In the genomic region with DNA sequence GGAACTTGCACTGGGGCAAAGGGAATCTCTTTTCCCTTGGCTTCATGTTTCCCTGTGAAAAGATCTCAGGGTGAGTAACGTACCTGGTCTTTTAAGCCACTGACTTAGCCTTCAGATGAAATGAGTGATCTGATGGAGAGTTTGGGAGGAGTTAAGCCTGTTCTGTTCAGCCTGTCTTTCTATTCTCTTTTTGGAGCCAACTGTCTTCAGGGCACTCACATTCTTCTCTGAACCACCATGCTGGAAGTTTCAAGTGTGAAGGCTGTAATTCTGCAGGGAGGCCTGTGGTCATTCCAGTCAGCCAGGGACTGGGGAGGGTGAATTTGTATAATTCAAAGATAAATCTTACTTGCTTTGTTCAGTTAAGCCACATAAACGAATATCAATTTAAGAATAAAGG, we compare ENCODE assay signal across 20 cellular contexts.
DNase-seq lines count a peak whose midpoint lies in the region; ATAC-seq, FAIRE-seq and TF ChIP-seq lines count a peak whose summit lies in the region.
"Had no signal": no experiment of that assay in that cellular context is flagged by ENCODE, and none has a peak within 500 bp of the region (broad histone marks: within the 10 kb centered on the region; RNA-seq: fewer than 3 reads in every experiment).

No MANE protein-coding gene starts in this region.

- no peak for ATAC-seq in GM19023 (IDR thresholded peaks at IDR 0.05; ENCODE audit: unreplicated experiment)
- ATAC-seq: K562 had no signal

- no peak overlapping the region for H2BK120ac ChIP-seq in H1 (replicated peaks; ENCODE audit: low read depth, low read length)

- no peaks in the 10 kb centered on the region for H3K27me3 Mint-ChIP-seq in neural crest cell (ENCODE audit: low read depth)
- H3K27me3 Mint-ChIP-seq: CD4-positive, CD25-positive, alpha-beta regulatory T cell; CD8-positive, alpha-beta memory T cell had no signal

- peaks cover 13% of the 10 kb centered on the region for H3K9me3 Mint-ChIP-seq in neural crest cell

- H3K18ac ChIP-seq in H1 (ENCODE audit: extremely low read depth, low read length): no peak overlapping the region

- no peak overlapping the region for H3K9ac ChIP-seq in H1 (replicated peaks in 1 of 4; ENCODE audit: extremely low read depth in 1 of 4, low read depth in 3 of 4, low read length in 3 of 4)

- H2AK5ac ChIP-seq in H1 (ENCODE audit: low read depth, low read length): no peak overlapping the region

- CTCF ChIA-PET in H1 (lab: Charles Lee; ENCODE audit: partially characterized antibody): no interaction called here

- no peak overlapping the region for H2BK20ac ChIP-seq in H1 (ENCODE audit: low read length)

- TF ChIP-seq POLR2A in H1 (IDR thresholded peaks at IDR 0.05; ENCODE audit: control extremely low read depth in 1 of 2, low read depth in 2 of 2, low read length in 2 of 2): no peak

- no peak for FAIRE-seq in H1 (lab: Jason Lieb, UNC)
- FAIRE-seq: A204.1, GM12891, HTR-8/SVneo, K562 had no signal

- H3K27ac ChIP-seq in H1 (ENCODE audit: low read depth, low read length) (no peak overlapping the region), mesodermal cell (ENCODE audit: low read depth, low read length, severe bottlenecking) (peak overlapping the region; percentile 66)

- no peak overlapping the region for H4K8ac ChIP-seq in H1 (ENCODE audit: extremely low read depth, insufficient read depth, low read length)

- no peaks in the 10 kb centered on the region for H4K20me1 ChIP-seq in H1 (replicated peaks in 1 of 2; ENCODE audit: control insufficient read depth in 1 of 2, insufficient read depth in 2 of 2, low read length in 2 of 2)

- H2BK5ac ChIP-seq in H1 (ENCODE audit: low read depth, low read length): no peak overlapping the region

- TF ChIP-seq CTCF in H1 (IDR thresholded peaks at IDR 0.05; ENCODE audit: control extremely low read depth in 1 of 3, insufficient read depth in 1 of 3, low read depth in 1 of 3, low read length in 3 of 3) (no peak), neural crest cell (conservative IDR thresholded peaks at IDR 0.05) (no peak)

- WGBS in H1 (ENCODE audit: extremely low coverage in 1 of 2, insufficient coverage in 1 of 2, insufficient read length in 1 of 2, insufficient replicate concordance in 2 of 2, low coverage in 1 of 2, low lambda C conversion rate in 2 of 2, missing lambda C conversion rate in 1 of 2), 2 experiments: 74% methylated on average over 2 of the region's 2 CpGs; no CpG with 5 or more reads in 1 of the 2 experiments
- WGBS in mesodermal cell (ENCODE audit: insufficient coverage in 2 of 2), 2 experiments: 100% methylated on average over 1 of the region's 2 CpGs; no CpG with 5 or more reads in 1 of the 2 experiments

- no peak overlapping the region for H4K91ac ChIP-seq in H1 (replicated peaks; ENCODE audit: insufficient read length, low read length)

- no peak overlapping the region for H3K56ac ChIP-seq in H1 (replicated peaks; ENCODE audit: insufficient read length, low read depth, low read length)

- no peak for TF ChIP-seq RAD21 in H1 (IDR thresholded peaks at IDR 0.05 in 1 of 2, conservative IDR thresholded peaks at IDR 0.05 in 1 of 2; ENCODE audit: low read depth in 2 of 2, low read length in 2 of 2)

- no peak overlapping the region for H2BK15ac ChIP-seq in H1 (ENCODE audit: low read length)

- peak overlapping the region; percentile 92 for H3K27ac Mint-ChIP-seq in neural crest cell (ENCODE audit: unreplicated experiment)
- H3K27ac Mint-ChIP-seq: CD4-positive, CD25-positive, alpha-beta regulatory T cell; CD8-positive, alpha-beta memory T cell; H9 had no signal

- H3K14ac ChIP-seq in H1 (ENCODE audit: insufficient read length): no peak overlapping the region

- no peaks in the 10 kb centered on the region for H3K27me3 ChIP-seq in H1 (replicated peaks in 1 of 4; ENCODE audit: control insufficient read depth in 3 of 4, extremely low read depth in 1 of 4, insufficient read depth in 3 of 4, low read length in 3 of 4)
- H3K27me3 ChIP-seq: BE2C had no signal

- H3K4me1 ChIP-seq in H1 (replicated peaks in 1 of 4; ENCODE audit: control insufficient read depth in 3 of 4, insufficient read depth in 4 of 4, low read length in 3 of 4) (no peaks in the 10 kb centered on the region), mesodermal cell (ENCODE audit: control insufficient read depth, insufficient read depth, low read length, poor library complexity, severe bottlenecking) (peaks cover 19% of the 10 kb centered on the region)
- H3K4me1 ChIP-seq: Caco-2 had no signal

- H3K4me3 ChIP-seq in H1 (ENCODE audit: extremely low read depth in 1 of 4, insufficient read depth in 2 of 4, low read depth in 3 of 4, low read length in 4 of 4): no peak overlapping the region
- no peak overlapping the region for H3K4me3 ChIP-seq in mesodermal cell (ENCODE audit: extremely low read depth, insufficient read depth, low read length, poor library complexity, severe bottlenecking)
- H3K4me3 ChIP-seq: K562 had no signal

- H3K4me1 Mint-ChIP-seq in neural crest cell: peaks cover 46% of the 10 kb centered on the region
- H3K4me1 Mint-ChIP-seq: CD4-positive, CD25-positive, alpha-beta regulatory T cell; CD8-positive, alpha-beta memory T cell had no signal

- no peak overlapping the region for H3K4ac ChIP-seq in H1 (replicated peaks; ENCODE audit: insufficient read length, low read depth, low read length)

- H3K79me2 ChIP-seq in H1 (ENCODE audit: control insufficient read depth in 1 of 2, insufficient read depth in 2 of 2, low read length in 2 of 2): no peaks in the 10 kb centered on the region

- DNase-seq in H1 (ENCODE audit: low read depth in 1 of 2, low spot score in 2 of 2) (no peak), neural crest cell (ENCODE audit: low read depth, low spot score) (no peak), COLO668 (lab: John Stamatoyannopoulos, UW; ENCODE audit: unreplicated experiment) (no peak)
- no peak for DNase-seq in effector CD8-positive, alpha-beta T cell (lab: John Stamatoyannopoulos, UW)
- DNase-seq: ACHN; BE2C; C1 segment of cervical spinal cord; Caco-2; CD4-positive, CD25-positive, alpha-beta regulatory T cell; CD8-positive, alpha-beta memory T cell; DMS79 treated with DMSO at 0.1 percent for 48 hours; GOT3; H9; IMR-90 had no signal

- H3K4me3 Mint-ChIP-seq in neural crest cell: peak overlapping the region; percentile 31
- H3K4me3 Mint-ChIP-seq: CD4-positive, CD25-positive, alpha-beta regulatory T cell; CD8-positive, alpha-beta memory T cell; H9 had no signal

- H3K9me3 ChIP-seq in H1 (ENCODE audit: insufficient read depth in 2 of 2, low read depth in 1 of 2, low read length in 1 of 2) (no peaks in the 10 kb centered on the region), mesodermal cell (ENCODE audit: control insufficient read depth, low read length) (peaks cover 7% of the 10 kb centered on the region)
- H3K9me3 ChIP-seq: BE2C, Caco-2 had no signal

- no peak overlapping the region for H2BK12ac ChIP-seq in H1 (ENCODE audit: low read depth, low read length)

- H3K36me3 ChIP-seq in H1 (ENCODE audit: control insufficient read depth in 2 of 4, insufficient read depth in 4 of 4, low read length in 3 of 4) (no peaks in the 10 kb centered on the region), mesodermal cell (ENCODE audit: control insufficient read depth, insufficient read depth, low read length) (no peaks in the 10 kb centered on the region)
- H3K36me3 ChIP-seq: BE2C had no signal

- 0 out of 2 replicates have a peak overlapping the region, but pooled peaks have one; percentile 81 for H2AFZ ChIP-seq in H1 (ENCODE audit: low read length)

- no peak for TF ChIP-seq EP300 in H1 (IDR thresholded peaks at IDR 0.05; ENCODE audit: borderline replicate concordance in 1 of 2, low read depth in 2 of 2, low read length in 2 of 2)

- POLR2A ChIA-PET in H1 (lab: Charles Lee; ENCODE audit: partially characterized antibody): no interaction called here

- H3K36me3 Mint-ChIP-seq in neural crest cell (ENCODE audit: low read depth): peaks cover 9% of the 10 kb centered on the region
- H3K36me3 Mint-ChIP-seq: CD4-positive, CD25-positive, alpha-beta regulatory T cell; CD8-positive, alpha-beta memory T cell had no signal

- no peak overlapping the region for H3K23ac ChIP-seq in H1 (ENCODE audit: insufficient read length)

- no peak overlapping the region for H3K4me2 ChIP-seq in H1 (ENCODE audit: insufficient read depth in 1 of 2, low read depth in 2 of 2, low read length in 2 of 2)

- no peak overlapping the region for H4K5ac ChIP-seq in H1 (ENCODE audit: insufficient read length, low read depth, low read length)

- no peaks in the 10 kb centered on the region for H3K79me1 ChIP-seq in H1 (ENCODE audit: low read depth, low read length)

- H3K23me2 ChIP-seq in H1 (ENCODE audit: low read depth, low read length): no peaks in the 10 kb centered on the region

TF ChIP-seq in H1, 55 proteins besides CTCF, POLR2A, EP300 and RAD21:
- no peak for TF ChIP-seq RXRA (IDR thresholded peaks at IDR 0.05; ENCODE audit: insufficient read depth, low read depth, low read length)
- TF ChIP-seq CBX8 (IDR thresholded peaks at IDR 0.05; ENCODE audit: borderline replicate concordance, low read depth, low read length): no peak
- TF ChIP-seq SUZ12 (IDR thresholded peaks at IDR 0.05; ENCODE audit: low read length): no peak
- TF ChIP-seq HDAC2 (IDR thresholded peaks at IDR 0.05; ENCODE audit: borderline replicate concordance in 1 of 2, low read depth in 2 of 2, low read length in 2 of 2): no peak
- no peak for TF ChIP-seq HDAC6 (IDR thresholded peaks at IDR 0.05; ENCODE audit: low read depth, low read length)
- no peak for TF ChIP-seq SIX5 (IDR thresholded peaks at IDR 0.05; ENCODE audit: low read depth, low read length)
- no peak for TF ChIP-seq SP4 (IDR thresholded peaks at IDR 0.05; ENCODE audit: low read length)
- TF ChIP-seq POU5F1 (IDR thresholded peaks at IDR 0.05; ENCODE audit: low read depth, low read length): no peak
- no peak for TF ChIP-seq RBBP5 (IDR thresholded peaks at IDR 0.05; ENCODE audit: borderline replicate concordance, low read depth, low read length)
- no peak for TF ChIP-seq POLR2AphosphoS5 (IDR thresholded peaks at IDR 0.05; ENCODE audit: low read depth, low read length)
- no peak for TF ChIP-seq CREB1 (IDR thresholded peaks at IDR 0.05)
- TF ChIP-seq TBP (IDR thresholded peaks at IDR 0.05; ENCODE audit: low read depth, low read length): no peak
